In genomic region chr9:25700898-25701297, GRCh38 we compare ENCODE assay signal across 2 cellular contexts. TPM values are rescaled to one million over a fixed set of nuclear protein-coding genes. Genes with fewer than 3 reads are reported as not detected.
"Had no signal": no experiment of that assay in that cellular context is flagged by ENCODE, and none has a peak within 500 bp of the region (broad histone marks: within the 10 kb centered on the region; RNA-seq: fewer than 3 reads in every experiment).

No MANE protein-coding gene starts in this region.

RNA-seq across cellular contexts. Expression of gene TUSC1, which starts 22.7 kb away (rescaled TPM):
- total RNA-seq: activated T-helper 17 cell treated with anti-CD3 and anti-CD28 coated beads, Interleukin-2, amount 50 U/mL, for 72 hours; neural crest cell had no signal
